ENCODE assay signal across 8 cellular contexts in the genomic region with DNA sequence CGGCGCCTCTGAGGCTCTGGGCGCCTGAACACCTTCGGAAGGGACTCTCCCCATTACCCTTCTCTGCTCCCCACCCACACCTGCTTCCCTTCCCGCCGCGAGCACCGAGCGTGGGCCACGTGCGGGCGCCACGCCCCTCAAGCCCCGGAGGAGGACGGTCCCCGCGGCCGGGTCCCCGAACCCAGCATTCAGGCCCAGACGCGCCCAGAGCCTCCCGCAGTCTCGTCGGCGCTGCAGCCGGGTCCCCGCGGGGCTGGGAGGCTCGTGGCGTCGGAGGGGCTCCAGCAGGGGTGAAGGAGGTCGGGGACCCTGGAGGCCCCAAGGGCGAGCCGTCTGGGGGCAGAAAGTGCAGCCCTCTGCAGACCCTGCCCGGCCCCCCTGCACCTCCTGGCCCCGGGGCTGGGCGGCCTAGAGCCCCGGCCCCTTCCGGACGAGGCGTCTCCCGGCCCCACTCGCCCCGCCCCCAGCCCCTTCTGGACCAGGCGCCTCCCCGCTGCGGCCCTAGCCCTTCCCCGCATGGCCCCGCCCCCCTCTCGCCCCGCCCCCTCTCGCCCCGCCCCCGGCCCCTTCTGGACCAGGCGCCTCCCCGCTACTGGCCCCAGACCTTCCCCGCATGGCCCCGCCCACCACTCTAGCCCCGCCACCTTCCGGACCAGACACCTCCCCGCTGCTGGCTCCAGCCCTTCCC. TPM values are rescaled to one million over a fixed set of nuclear protein-coding genes. Genes with fewer than 3 reads are reported as not detected.
DNase-seq lines count a peak whose midpoint lies in the region; ATAC-seq and TF ChIP-seq lines count a peak whose summit lies in the region.

No MANE protein-coding gene starts in this region.

- H3K27me3 ChIP-seq in right lobe of liver, result no peaks in the 10 kb centered on the region

- WGBS in right lobe of liver (ENCODE audit: insufficient coverage, low coverage, low lambda C conversion rate, missing lambda C conversion rate), result 3% methylated on average over 24 of the region's 61 CpGs

- H3K4me1 Mint-ChIP-seq in activated CD4-positive, alpha-beta T cell treated with anti-CD3 and anti-CD28 coated beads, Interleukin-2, amount 10 ng/mL, durations not matched to agents 7 days and 5 days, result peaks cover 8% of the 10 kb centered on the region
- H3K4me1 Mint-ChIP-seq in dendritic cell treated with granulocyte-macrophage colony-stimulating factor and Interleukin-4, amounts not matched to agents 40 ng/mL and 50 ng/mL, for 4 days (ENCODE audit: low read depth), result peaks cover 31% of the 10 kb centered on the region

- H3K9me3 Mint-ChIP-seq in activated CD4-positive, alpha-beta T cell treated with anti-CD3 and anti-CD28 coated beads, Interleukin-2, amount 10 ng/mL, durations not matched to agents 7 days and 5 days, result no peaks in the 10 kb centered on the region
- no peaks in the 10 kb centered on the region for H3K9me3 Mint-ChIP-seq in dendritic cell treated with granulocyte-macrophage colony-stimulating factor and Interleukin-4, amounts not matched to agents 40 ng/mL and 50 ng/mL, for 4 days

- CTCF ChIA-PET in activated CD4-positive, alpha-beta T cell treated with anti-CD3 and anti-CD28 coated beads, Interleukin-2, amount 10 ng/mL, durations not matched to agents 7 days and 5 days (lab: Charles Lee), result no interaction called here

- H3K36me3 Mint-ChIP-seq in activated CD4-positive, alpha-beta T cell treated with anti-CD3 and anti-CD28 coated beads, Interleukin-2, amount 10 ng/mL, durations not matched to agents 7 days and 5 days (ENCODE audit: low read depth), result no peaks in the 10 kb centered on the region
- no peaks in the 10 kb centered on the region for H3K36me3 Mint-ChIP-seq in dendritic cell treated with granulocyte-macrophage colony-stimulating factor and Interleukin-4, amounts not matched to agents 40 ng/mL and 50 ng/mL, for 4 days (ENCODE audit: low read depth)

- H3K4me3 Mint-ChIP-seq in activated CD4-positive, alpha-beta T cell treated with anti-CD3 and anti-CD28 coated beads, Interleukin-2, amount 10 ng/mL, durations not matched to agents 7 days and 5 days, result peak overlapping the region; percentile 58
- H3K4me3 Mint-ChIP-seq in dendritic cell treated with granulocyte-macrophage colony-stimulating factor and Interleukin-4, amounts not matched to agents 40 ng/mL and 50 ng/mL, for 4 days, result peak overlapping the region; percentile 71

- intact Hi-C loops in dendritic cell treated with granulocyte-macrophage colony-stimulating factor and Interleukin-4, amounts not matched to agents 40 ng/mL and 50 ng/mL, for 4 days (cut with micrococcal nuclease), result loop anchor here (1.0 kb wide), 1 partner anchor 24 kb away; the partner anchor contains the start of gene LRRC47
- intact Hi-C loops in right lobe of liver (cut with DNase I), result no loop called here

- no peak for TF ChIP-seq POLR2A in right lobe of liver (IDR thresholded peaks at IDR 0.05)

- H3K27ac Mint-ChIP-seq in activated CD4-positive, alpha-beta T cell treated with anti-CD3 and anti-CD28 coated beads, Interleukin-2, amount 10 ng/mL, durations not matched to agents 7 days and 5 days, result no peak overlapping the region
- H3K27ac Mint-ChIP-seq in dendritic cell treated with granulocyte-macrophage colony-stimulating factor and Interleukin-4, amounts not matched to agents 40 ng/mL and 50 ng/mL, for 4 days, result no peak overlapping the region

- no peaks in the 10 kb centered on the region for H3K9me3 ChIP-seq in right lobe of liver

- peak overlapping the region; percentile 59 for H3K4me3 ChIP-seq in GM12864 (ENCODE audit: low read depth, low read length)
- peak overlapping the region; percentile 67 to 74 (median 73) for H3K4me3 ChIP-seq in right lobe of liver

- no peaks in the 10 kb centered on the region for H3K27me3 Mint-ChIP-seq in activated CD4-positive, alpha-beta T cell treated with anti-CD3 and anti-CD28 coated beads, Interleukin-2, amount 10 ng/mL, durations not matched to agents 7 days and 5 days
- peaks cover 39% of the 10 kb centered on the region for H3K27me3 Mint-ChIP-seq in dendritic cell treated with granulocyte-macrophage colony-stimulating factor and Interleukin-4, amounts not matched to agents 40 ng/mL and 50 ng/mL, for 4 days

- ATAC-seq in HG02759 (IDR thresholded peaks at IDR 0.05; ENCODE audit: unreplicated experiment), result peak; percentile 63
- peak; percentile 79 to 87 (median 84) for ATAC-seq in right lobe of liver
- ATAC-seq in HG02840 (IDR thresholded peaks at IDR 0.05; ENCODE audit: low FRiP score, unreplicated experiment), result no peak

- no peak for TF ChIP-seq CTCF in GM12864 (IDR thresholded peaks at IDR 0.05; ENCODE audit: low read depth, low read length, missing control alignments)
- TF ChIP-seq CTCF in right lobe of liver (IDR thresholded peaks at IDR 0.05), result no peak

- H3K4me1 ChIP-seq in right lobe of liver, result peaks cover 0 to 37% (median 12%) of the 10 kb centered on the region in 4 donors

- peak; percentile 49 for DNase-seq in GM12864 (ENCODE audit: low read depth)
- DNase-seq in NCI-H2196 treated with DMSO at 0.1 percent for 48 hours (lab: John Stamatoyannopoulos, UW; ENCODE audit: unreplicated experiment), result peak; percentile 66
- peak; percentile 89 for DNase-seq in activated CD4-positive, alpha-beta T cell treated with anti-CD3 and anti-CD28 coated beads, Interleukin-2, amount 10 ng/mL, durations not matched to agents 7 days and 5 days
- peak; percentile 95 to 96 (median 96) for DNase-seq in right lobe of liver
- DNase-seq in stimulated activated CD4-positive, alpha-beta T cell treated with anti-CD3 and anti-CD28 coated beads, TNF-alpha, amount 100 ng/mL, for 1 hour (ENCODE audit: low read depth in 3 of 3, low spot score in 1 of 3), result peak; percentile 72 to 76 (median 75)

- H3K36me3 ChIP-seq in right lobe of liver, result no peaks in the 10 kb centered on the region

- POLR2A ChIA-PET in activated CD4-positive, alpha-beta T cell treated with anti-CD3 and anti-CD28 coated beads, Interleukin-2, amount 10 ng/mL, durations not matched to agents 7 days and 5 days (lab: Charles Lee), result no interaction called here

- no peak overlapping the region for H3K27ac ChIP-seq in right lobe of liver

RNA-seq across cellular contexts. Expression of gene SMIM1, which starts 0.4 kb away (rescaled TPM):
- under 1 TPM in 1 of 2 experiments, not detected in 1; 0.71 TPM for total RNA-seq in activated CD4-positive, alpha-beta T cell treated with anti-CD3 and anti-CD28 coated beads, Interleukin-2, amount 10 ng/mL, durations not matched to agents 7 days and 5 days
- 1 to 10 TPM; 2.6 to 8.7 (median 4.6) TPM for total RNA-seq in right lobe of liver

RNA-seq across cellular contexts. Expression of gene CCDC27, which starts 19.9 kb away (rescaled TPM):
- total RNA-seq in activated CD4-positive, alpha-beta T cell treated with anti-CD3 and anti-CD28 coated beads, Interleukin-2, amount 10 ng/mL, durations not matched to agents 7 days and 5 days, result not detected
- not detected for total RNA-seq in right lobe of liver

RNA-seq across cellular contexts. Expression of gene LRRC47, which starts 24.1 kb away (rescaled TPM):
- total RNA-seq in activated CD4-positive, alpha-beta T cell treated with anti-CD3 and anti-CD28 coated beads, Interleukin-2, amount 10 ng/mL, durations not matched to agents 7 days and 5 days, result 10 to 100 TPM; 37.7 to 42.7 TPM
- 10 to 100 TPM; 22.7 to 32.2 (median 25.8) TPM for total RNA-seq in right lobe of liver
